In the genomic region with DNA sequence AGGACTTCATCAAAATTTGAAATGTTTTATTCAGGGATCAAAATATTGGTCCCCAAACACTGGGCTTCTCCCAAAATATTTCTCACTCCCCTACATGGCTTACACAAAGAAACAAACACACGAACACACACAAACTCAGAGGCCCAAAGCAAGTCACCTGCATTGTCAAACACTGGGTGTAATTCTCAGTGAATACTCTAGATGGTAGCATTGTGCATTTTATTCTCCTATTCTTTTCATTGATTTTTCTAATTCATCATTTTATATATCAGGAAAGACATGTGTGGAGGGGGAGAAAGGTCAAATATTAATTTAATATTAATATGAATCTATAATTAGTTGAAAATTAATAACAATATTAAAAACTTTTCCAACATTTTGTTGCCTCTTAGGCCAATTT, we compare ENCODE assay signal across 8 cellular contexts.
A peak's percentile ranks its signal among the peaks of the same experiment; 100 is the strongest.
DNase-seq lines count a peak whose midpoint lies in the region; ATAC-seq and TF ChIP-seq lines count a peak whose summit lies in the region.

No MANE protein-coding gene starts in this region.

- no peak for ATAC-seq in HG02970 (IDR thresholded peaks at IDR 0.05; ENCODE audit: low FRiP score, unreplicated experiment)

- DNase-seq in NCI-H1092 treated with DMSO at 0.1 percent for 48 hours (lab: John Stamatoyannopoulos, UW) (peak; percentile 18), NCI-H1092 (lab: John Stamatoyannopoulos, UW) (no peak), T47D (ENCODE audit: low read depth in 1 of 2, low spot score in 1 of 2) (peak; percentile 7 to 27), medulla oblongata (ENCODE audit: extremely low spot score) (peak; percentile 11), islet precursor cell (no peak), NCI-H1436 treated with DMSO at 0.1 percent for 48 hours (lab: John Stamatoyannopoulos, UW) (no peak)

- no peak for TF ChIP-seq EP300 in Ishikawa (IDR thresholded peaks at IDR 0.05; ENCODE audit: borderline replicate concordance)

- in situ Hi-C loops in T47D (cut with HindIII; ENCODE audit: low pct_unique_long_range_greater_than_20kb, low sequenced_read_pairs), result no loop called here

- TF ChIP-seq RAD21 in Ishikawa (IDR thresholded peaks at IDR 0.05; ENCODE audit: low read depth), result peak; percentile 53

TF ChIP-seq in Ishikawa, 13 proteins besides CTCF, POLR2A, EP300 and RAD21:
- TF ChIP-seq TCF12 (IDR thresholded peaks at IDR 0.05; ENCODE audit: low read depth) (no peak), CEBPB (IDR thresholded peaks at IDR 0.05) (no peak), EGR1 (IDR thresholded peaks at IDR 0.05) (no peak), TAF1 (IDR thresholded peaks at IDR 0.05; ENCODE audit: low read depth) (no peak), YY1 (IDR thresholded peaks at IDR 0.05; ENCODE audit: low read depth) (no peak)
- TF ChIP-seq, protein P1, sequence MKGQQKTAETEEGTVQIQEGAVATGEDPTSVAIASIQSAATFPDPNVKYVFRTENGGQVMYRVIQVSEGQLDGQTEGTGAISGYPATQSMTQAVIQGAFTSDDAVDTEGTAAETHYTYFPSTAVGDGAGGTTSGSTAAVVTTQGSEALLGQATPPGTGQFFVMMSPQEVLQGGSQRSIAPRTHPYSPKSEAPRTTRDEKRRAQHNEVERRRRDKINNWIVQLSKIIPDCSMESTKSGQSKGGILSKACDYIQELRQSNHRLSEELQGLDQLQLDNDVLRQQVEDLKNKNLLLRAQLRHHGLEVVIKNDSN (IDR thresholded peaks at IDR 0.05), result no peak
- TF ChIP-seq, protein P2, sequence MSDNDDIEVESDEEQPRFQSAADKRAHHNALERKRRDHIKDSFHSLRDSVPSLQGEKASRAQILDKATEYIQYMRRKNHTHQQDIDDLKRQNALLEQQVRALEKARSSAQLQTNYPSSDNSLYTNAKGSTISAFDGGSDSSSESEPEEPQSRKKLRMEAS (IDR thresholded peaks at IDR 0.05), result no peak
- TF ChIP-seq, protein P3, sequence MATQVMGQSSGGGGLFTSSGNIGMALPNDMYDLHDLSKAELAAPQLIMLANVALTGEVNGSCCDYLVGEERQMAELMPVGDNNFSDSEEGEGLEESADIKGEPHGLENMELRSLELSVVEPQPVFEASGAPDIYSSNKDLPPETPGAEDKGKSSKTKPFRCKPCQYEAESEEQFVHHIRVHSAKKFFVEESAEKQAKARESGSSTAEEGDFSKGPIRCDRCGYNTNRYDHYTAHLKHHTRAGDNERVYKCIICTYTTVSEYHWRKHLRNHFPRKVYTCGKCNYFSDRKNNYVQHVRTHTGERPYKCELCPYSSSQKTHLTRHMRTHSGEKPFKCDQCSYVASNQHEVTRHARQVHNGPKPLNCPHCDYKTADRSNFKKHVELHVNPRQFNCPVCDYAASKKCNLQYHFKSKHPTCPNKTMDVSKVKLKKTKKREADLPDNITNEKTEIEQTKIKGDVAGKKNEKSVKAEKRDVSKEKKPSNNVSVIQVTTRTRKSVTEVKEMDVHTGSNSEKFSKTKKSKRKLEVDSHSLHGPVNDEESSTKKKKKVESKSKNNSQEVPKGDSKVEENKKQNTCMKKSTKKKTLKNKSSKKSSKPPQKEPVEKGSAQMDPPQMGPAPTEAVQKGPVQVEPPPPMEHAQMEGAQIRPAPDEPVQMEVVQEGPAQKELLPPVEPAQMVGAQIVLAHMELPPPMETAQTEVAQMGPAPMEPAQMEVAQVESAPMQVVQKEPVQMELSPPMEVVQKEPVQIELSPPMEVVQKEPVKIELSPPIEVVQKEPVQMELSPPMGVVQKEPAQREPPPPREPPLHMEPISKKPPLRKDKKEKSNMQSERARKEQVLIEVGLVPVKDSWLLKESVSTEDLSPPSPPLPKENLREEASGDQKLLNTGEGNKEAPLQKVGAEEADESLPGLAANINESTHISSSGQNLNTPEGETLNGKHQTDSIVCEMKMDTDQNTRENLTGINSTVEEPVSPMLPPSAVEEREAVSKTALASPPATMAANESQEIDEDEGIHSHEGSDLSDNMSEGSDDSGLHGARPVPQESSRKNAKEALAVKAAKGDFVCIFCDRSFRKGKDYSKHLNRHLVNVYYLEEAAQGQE (IDR thresholded peaks at IDR 0.05; ENCODE audit: low read depth), result no peak
TF ChIP-seq in Ishikawa: peak in this region for 0.

Comparison
In these comparisons a context has a peak if more than half of its experiments do, and no peak if none do; other contexts are left out.
1. DNase-seq: peak in NCI-H1092 treated with DMSO at 0.1 percent for 48 hours (single experiment), T47D (2 of 2) and medulla oblongata (single experiment); none in NCI-H1092 (single experiment), islet precursor cell (single experiment) and NCI-H1436 treated with DMSO at 0.1 percent for 48 hours (single experiment).